28 cellular contexts compared by ENCODE assay signal in the genomic region with DNA sequence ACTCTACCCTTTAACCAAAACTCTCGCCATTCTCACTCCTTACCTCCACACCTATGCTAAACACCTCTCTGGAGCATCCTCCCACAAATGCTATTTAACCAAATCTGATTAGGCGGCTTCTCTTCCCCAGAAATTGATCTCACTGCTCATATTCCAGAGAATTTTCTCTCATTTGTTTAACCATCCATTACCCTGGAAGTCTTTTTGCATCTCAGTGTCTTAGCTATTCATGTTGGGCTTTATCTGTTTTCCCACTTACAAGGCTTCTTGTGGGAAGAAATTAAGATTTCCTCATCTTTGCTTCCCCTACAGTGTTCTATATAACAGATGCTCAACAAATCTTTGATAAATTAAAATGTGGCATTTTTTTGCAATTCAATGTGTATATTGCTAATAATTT.
"Had no signal": no experiment of that assay in that cellular context is flagged by ENCODE, and none has a peak within 500 bp of the region (broad histone marks: within the 10 kb centered on the region; RNA-seq: fewer than 3 reads in every experiment).

No MANE protein-coding gene starts in this region.

- H3K27ac ChIP-seq: adrenal gland, body of pancreas, esophagus muscularis mucosa, foreskin keratinocyte, gastrocnemius medialis, heart right ventricle had no signal

- H3K27me3 ChIP-seq: adrenal gland, body of pancreas, esophagus muscularis mucosa, foreskin keratinocyte, gastrocnemius medialis, heart right ventricle had no signal

- H3K4me3 ChIP-seq: adrenal gland, body of pancreas, esophagus muscularis mucosa, gastrocnemius medialis, heart right ventricle had no signal

- DNase-seq: activated CD4-positive, alpha-beta memory T cell treated with anti-CD3 and anti-CD28 coated beads, Interleukin-2, amount 10 ng/mL, durations not matched to agents 7 days and 5 days; activated CD4-positive, alpha-beta T cell treated with anti-CD3 and anti-CD28 coated beads for 1 hour; activated CD4-positive, alpha-beta T cell treated with anti-CD3 and anti-CD28 coated beads for 4 hours; activated CD4-positive, alpha-beta T cell treated with anti-CD3 and anti-CD28 coated beads, Interleukin-2, amount 10 ng/mL, durations not matched to agents 7 days and 5 days; activated CD4-positive, alpha-beta T cell treated with anti-CD3 and anti-CD28 coated beads, Interleukin-2, amount 50 U/mL, for 4 hours; activated CD8-positive, alpha-beta memory T cell treated with anti-CD3 and anti-CD28 coated beads, Interleukin-2, amount 10 ng/mL, durations not matched to agents 7 days and 5 days; activated CD8-positive, alpha-beta memory T cell treated with anti-CD3 and anti-CD28 coated beads, Interleukin-2, amount 50 U/mL, for 4 hours; activated effector memory CD4-positive, alpha-beta T cell treated with anti-CD3 and anti-CD28 coated beads, Interleukin-2, amount 50 U/mL, for 16 hours; activated naive CD4-positive, alpha-beta T cell treated with anti-CD3 and anti-CD28 coated beads for 36 hours; activated naive CD8-positive, alpha-beta T cell treated with anti-CD3 and anti-CD28 coated beads for 36 hours; activated naive CD8-positive, alpha-beta T cell treated with anti-CD3 and anti-CD28 coated beads, Interleukin-2, amount 50 U/mL, for 24 hours; activated T-cell treated with anti-CD3 and anti-CD28 coated beads, Interleukin-2, amount 50 U/mL, for 1 hour; activated T-cell treated with anti-CD3 and anti-CD28 coated beads, Interleukin-2, amount 50 U/mL, for 48 hours; adrenal gland; amygdala; aorta; body of pancreas; caudate nucleus; cortex of kidney; dermis blood vessel endothelial cell; effector CD4-positive, alpha-beta T cell; effector memory CD8-positive, alpha-beta T cell; erythroblast; foreskin keratinocyte; gastrocnemius medialis; heart right ventricle; T-helper 2 cell had no signal

- H3K9me3 ChIP-seq: adrenal gland, body of pancreas, esophagus muscularis mucosa, gastrocnemius medialis, heart right ventricle had no signal

- ATAC-seq: activated CD8-positive, alpha-beta memory T cell treated with anti-CD3 and anti-CD28 coated beads, Interleukin-2, amount 10 ng/mL, durations not matched to agents 7 days and 5 days; activated naive CD8-positive, alpha-beta T cell treated with anti-CD3 and anti-CD28 coated beads, Interleukin-2, amount 50 U/mL, for 24 hours; body of pancreas; effector memory CD8-positive, alpha-beta T cell; foreskin keratinocyte; gastrocnemius medialis; heart right ventricle had no signal
